8 cellular contexts compared by ENCODE assay signal in the genomic region with DNA sequence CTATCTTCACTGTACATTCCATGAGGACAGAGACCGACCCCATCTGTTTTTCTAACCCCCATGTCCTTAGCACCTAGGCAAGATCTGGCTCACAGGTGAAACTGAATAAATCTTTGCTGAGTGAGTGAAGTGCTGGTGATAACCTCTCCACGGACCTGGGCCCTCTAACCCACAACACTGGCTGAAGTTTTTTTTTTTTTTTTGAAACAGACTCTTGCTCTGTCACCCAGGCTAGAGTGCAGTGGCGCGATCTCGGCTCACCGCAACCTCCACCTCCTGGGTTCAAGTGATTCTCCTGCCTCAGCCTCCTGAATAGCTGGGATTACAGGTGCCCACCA.
A peak's percentile ranks its signal among the peaks of the same experiment; 100 is the strongest.
DNase-seq lines count a peak whose midpoint lies in the region; ATAC-seq and TF ChIP-seq lines count a peak whose summit lies in the region.
"Not testable (repeated sequence)": the region's sequence is repeated elsewhere in the genome, so short reads cannot be mapped to it uniquely, and the experiment has no call there.

No MANE protein-coding gene starts in this region.

- H2AFZ ChIP-seq in OCI-LY3 (ENCODE audit: low read depth, low read length), result peak overlapping the region; percentile 74; the same call in 1 of the 2 replicates

- not testable (repeated sequence) for H3K27me3 ChIP-seq in BLaER1; OCI-LY3 (ENCODE audit: low read depth, low read length); neutrophil

- H3K9me3 ChIP-seq in BLaER1, result peaks cover 18% of the 10 kb centered on the region
- H3K9me3 ChIP-seq in OCI-LY3 (ENCODE audit: insufficient read depth, low read length); neutrophil: not testable (repeated sequence)

- peaks cover 56% of the 10 kb centered on the region for H3K4me1 Mint-ChIP-seq in activated CD8-positive, alpha-beta T cell treated with anti-CD3 and anti-CD28 coated beads for 36 hours (ENCODE audit: low read depth)
- H3K4me1 Mint-ChIP-seq in activated naive CD8-positive, alpha-beta T cell (ENCODE audit: low read depth), result peaks cover 47% of the 10 kb centered on the region
- peaks cover 38% of the 10 kb centered on the region for H3K4me1 Mint-ChIP-seq in central memory CD8-positive, alpha-beta T cell
- H3K4me1 Mint-ChIP-seq in memory B cell, result peaks cover 22% of the 10 kb centered on the region
- peaks cover 60% of the 10 kb centered on the region for H3K4me1 Mint-ChIP-seq in stimulated activated naive CD8-positive, alpha-beta T cell treated with anti-CD3 and anti-CD28 coated beads, Interleukin-15, Interleukin-2, amounts not matched to agents 100 ng/mL and 50 ng/mL, for 24 hours (ENCODE audit: low read depth)

- POLR2A ChIA-PET in activated CD8-positive, alpha-beta T cell treated with anti-CD3 and anti-CD28 coated beads for 36 hours (lab: Charles Lee), result interaction anchor here (0.6 kb wide), 1 partner anchor 365 kb away, joined by 3 read pairs; no protein-coding TSS in a partner anchor

- not testable (repeated sequence) for H3K4me3 ChIP-seq in BLaER1; neutrophil (ENCODE audit: low read depth in 1 of 2, low read length in 1 of 2)
- H3K4me3 ChIP-seq in OCI-LY3 (ENCODE audit: low read length), result peak overlapping the region; percentile 19; the same call in 1 of the 2 replicates

- CTCF ChIA-PET in activated CD8-positive, alpha-beta T cell treated with anti-CD3 and anti-CD28 coated beads for 36 hours (lab: Charles Lee), result interaction anchor here (0.7 to 1.0 kb wide), 2 partner anchors 53 to 381 kb away, joined by 3 to 4 read pairs; no protein-coding TSS in a partner anchor

- not testable (repeated sequence) for TF ChIP-seq CTCF in OCI-LY3 (IDR thresholded peaks at IDR 0.05; ENCODE audit: low read depth, low read length); activated CD8-positive, alpha-beta T cell treated with anti-CD3 and anti-CD28 coated beads for 36 hours (IDR thresholded peaks at IDR 0.05); neutrophil (IDR thresholded peaks at IDR 0.05)

- H3K27ac ChIP-seq in BLaER1, result not testable (repeated sequence)
- H3K27ac ChIP-seq in OCI-LY3 (ENCODE audit: low read length), result peak overlapping the region; percentile 43
- H3K27ac ChIP-seq in neutrophil, result peak overlapping the region; percentile 79

- peak overlapping the region; percentile 3 for H3K4me3 Mint-ChIP-seq in activated CD8-positive, alpha-beta T cell treated with anti-CD3 and anti-CD28 coated beads for 36 hours
- not testable (repeated sequence) for H3K4me3 Mint-ChIP-seq in activated naive CD8-positive, alpha-beta T cell; central memory CD8-positive, alpha-beta T cell; memory B cell
- H3K4me3 Mint-ChIP-seq in stimulated activated naive CD8-positive, alpha-beta T cell treated with anti-CD3 and anti-CD28 coated beads, Interleukin-15, Interleukin-2, amounts not matched to agents 100 ng/mL and 50 ng/mL, for 24 hours, result peak overlapping the region; percentile 24

- H3K9me3 Mint-ChIP-seq in activated CD8-positive, alpha-beta T cell treated with anti-CD3 and anti-CD28 coated beads for 36 hours; activated naive CD8-positive, alpha-beta T cell (ENCODE audit: low read depth); central memory CD8-positive, alpha-beta T cell; memory B cell; stimulated activated naive CD8-positive, alpha-beta T cell treated with anti-CD3 and anti-CD28 coated beads, Interleukin-15, Interleukin-2, amounts not matched to agents 100 ng/mL and 50 ng/mL, for 24 hours: not testable (repeated sequence)

- H3K4me1 ChIP-seq in BLaER1 (peaks cover 38% of the 10 kb centered on the region), OCI-LY3 (ENCODE audit: low read length) (peaks cover 35% of the 10 kb centered on the region), neutrophil (ENCODE audit: control insufficient read depth in 1 of 2, insufficient read depth in 1 of 2, low read depth in 1 of 2, low read length in 1 of 2) (peaks cover 22 to 30% of the 10 kb centered on the region in 2 experiments)

- H3K9ac ChIP-seq in BLaER1, result not testable (repeated sequence)
- H3K9ac ChIP-seq in OCI-LY3 (ENCODE audit: low read length), result peak overlapping the region; percentile 5; the same call in 1 of the 2 replicates

- H4K20me1 ChIP-seq in BLaER1; OCI-LY3 (ENCODE audit: insufficient read depth, low read length): not testable (repeated sequence)

- H3K36me3 Mint-ChIP-seq in activated CD8-positive, alpha-beta T cell treated with anti-CD3 and anti-CD28 coated beads for 36 hours (ENCODE audit: low read depth), result peaks cover 11% of the 10 kb centered on the region
- peaks cover 18% of the 10 kb centered on the region for H3K36me3 Mint-ChIP-seq in activated naive CD8-positive, alpha-beta T cell
- H3K36me3 Mint-ChIP-seq in central memory CD8-positive, alpha-beta T cell (ENCODE audit: insufficient read depth); memory B cell: not testable (repeated sequence)
- peaks cover 24% of the 10 kb centered on the region for H3K36me3 Mint-ChIP-seq in stimulated activated naive CD8-positive, alpha-beta T cell treated with anti-CD3 and anti-CD28 coated beads, Interleukin-15, Interleukin-2, amounts not matched to agents 100 ng/mL and 50 ng/mL, for 24 hours (ENCODE audit: low read depth)

- not testable (repeated sequence) for H3K79me2 ChIP-seq in OCI-LY3 (ENCODE audit: low read length)

- H3K4me2 ChIP-seq in BLaER1, result peak overlapping the region; percentile 51; the same call in 1 of the 2 replicates
- H3K4me2 ChIP-seq in OCI-LY3 (ENCODE audit: low read length), result peak overlapping the region; percentile 53

- intact Hi-C loops in activated CD8-positive, alpha-beta T cell treated with anti-CD3 and anti-CD28 coated beads for 36 hours (cut with micrococcal nuclease), result not testable (repeated sequence)

- ATAC-seq in activated CD8-positive, alpha-beta T cell treated with anti-CD3 and anti-CD28 coated beads for 36 hours, result peak; percentile 41
- ATAC-seq in central memory CD8-positive, alpha-beta T cell (replicated peaks; ENCODE audit: extremely low read depth, poor library complexity, severe bottlenecking); memory B cell (ENCODE audit: low read depth): not testable (repeated sequence)

- H3K36me3 ChIP-seq in BLaER1; OCI-LY3 (replicated peaks; ENCODE audit: low read depth, low read length); neutrophil: not testable (repeated sequence)

- peak overlapping the region; percentile 66 for H3K27ac Mint-ChIP-seq in activated CD8-positive, alpha-beta T cell treated with anti-CD3 and anti-CD28 coated beads for 36 hours
- H3K27ac Mint-ChIP-seq in activated naive CD8-positive, alpha-beta T cell, result peak overlapping the region; percentile 11
- peak overlapping the region; percentile 33 for H3K27ac Mint-ChIP-seq in central memory CD8-positive, alpha-beta T cell (ENCODE audit: low read depth)
- H3K27ac Mint-ChIP-seq in memory B cell, result peak overlapping the region; percentile 11
- peak overlapping the region; percentile 93 for H3K27ac Mint-ChIP-seq in stimulated activated naive CD8-positive, alpha-beta T cell treated with anti-CD3 and anti-CD28 coated beads, Interleukin-15, Interleukin-2, amounts not matched to agents 100 ng/mL and 50 ng/mL, for 24 hours

- H3K27me3 Mint-ChIP-seq in activated CD8-positive, alpha-beta T cell treated with anti-CD3 and anti-CD28 coated beads for 36 hours; activated naive CD8-positive, alpha-beta T cell; central memory CD8-positive, alpha-beta T cell; memory B cell; stimulated activated naive CD8-positive, alpha-beta T cell treated with anti-CD3 and anti-CD28 coated beads, Interleukin-15, Interleukin-2, amounts not matched to agents 100 ng/mL and 50 ng/mL, for 24 hours: not testable (repeated sequence)

- DNase-seq in activated CD8-positive, alpha-beta T cell treated with anti-CD3 and anti-CD28 coated beads for 36 hours; central memory CD8-positive, alpha-beta T cell (ENCODE audit: low spot score in 2 of 2); memory B cell (ENCODE audit: low spot score in 2 of 2): not testable (repeated sequence)

Comparison
In these comparisons a context has a peak if more than half of its experiments do, and no peak if none do; other contexts are left out.
1. H3K27ac Mint-ChIP-seq: peak in every context shown above with its lines; median percentile 93 in stimulated activated naive CD8-positive, alpha-beta T cell treated with anti-CD3 and anti-CD28 coated beads, Interleukin-15, Interleukin-2, amounts not matched to agents 100 ng/mL and 50 ng/mL, for 24 hours; 66 in activated CD8-positive, alpha-beta T cell treated with anti-CD3 and anti-CD28 coated beads for 36 hours; 33 in central memory CD8-positive, alpha-beta T cell; 11 in activated naive CD8-positive, alpha-beta T cell; 11 in memory B cell.